8 cellular contexts compared by ENCODE assay signal in the genomic region with DNA sequence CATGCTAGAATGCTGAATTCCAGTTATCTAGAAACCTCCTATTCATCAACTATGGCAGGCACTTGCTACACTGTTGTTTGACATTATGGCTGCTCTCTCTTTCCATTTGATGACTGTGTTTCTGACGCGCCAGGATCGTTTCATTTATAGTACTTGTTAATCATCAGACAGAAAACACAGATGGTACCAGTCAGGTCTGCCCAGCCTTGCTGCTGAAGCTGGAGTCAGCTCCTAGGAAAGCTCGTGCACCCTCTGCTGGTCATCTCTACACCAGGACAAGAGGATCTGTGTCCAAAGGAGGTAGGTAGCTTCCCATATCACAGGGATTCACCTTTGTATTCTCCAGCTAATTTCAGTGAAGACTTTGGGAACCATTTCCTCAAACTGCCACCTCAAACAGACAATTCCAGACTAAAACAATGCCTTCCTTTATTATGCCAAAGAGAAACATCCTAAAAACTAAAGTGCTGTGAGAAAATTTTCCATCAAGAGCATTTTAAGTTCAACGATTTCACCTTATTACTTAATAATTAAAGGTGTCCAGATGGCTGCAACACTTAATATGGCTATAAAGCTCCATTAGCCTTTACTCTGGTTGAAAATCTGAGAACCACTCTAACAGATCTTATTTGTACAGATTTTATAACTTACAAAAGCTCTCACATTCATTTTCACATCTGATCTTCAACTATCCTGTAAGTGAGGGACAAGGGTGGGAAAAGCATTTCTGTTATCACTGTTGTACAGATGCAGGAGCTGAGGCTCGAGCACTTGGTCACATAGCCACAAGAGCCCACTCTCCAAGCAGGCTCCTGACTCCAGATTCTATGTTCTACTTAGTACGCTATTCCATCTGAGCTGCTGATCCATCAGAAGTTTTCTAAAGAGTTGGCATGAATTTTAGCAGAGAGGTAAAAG. TPM values are rescaled to one million over a fixed set of nuclear protein-coding genes. Genes with fewer than 3 reads are reported as not detected.
A peak's percentile ranks its signal among the peaks of the same experiment; 100 is the strongest.
DNase-seq lines count a peak whose midpoint lies in the region; ATAC-seq and TF ChIP-seq lines count a peak whose summit lies in the region.

No MANE protein-coding gene starts in this region.

- peak overlapping the region; percentile 34 for H3K4me3 Mint-ChIP-seq in activated naive CD8-positive, alpha-beta T cell treated with anti-CD3 and anti-CD28 coated beads, Interleukin-2, amount 50 U/mL, for 24 hours

- H3K9me3 ChIP-seq in heart left ventricle: no peaks in the 10 kb centered on the region

- H3K36me3 Mint-ChIP-seq in activated naive CD8-positive, alpha-beta T cell treated with anti-CD3 and anti-CD28 coated beads, Interleukin-2, amount 50 U/mL, for 24 hours (ENCODE audit: low read depth): peaks cover 28% of the 10 kb centered on the region

- H3K4me3 ChIP-seq in heart left ventricle: no peak overlapping the region

- peak overlapping the region in 2 of 12 donors; percentile 11 to 32 for H3K27ac ChIP-seq in heart left ventricle

- TF ChIP-seq CTCF in GM13976 (IDR thresholded peaks at IDR 0.05; ENCODE audit: borderline replicate concordance, control extremely low read depth, extremely low read depth, insufficient read depth, missing control alignments): peak; percentile 74
- TF ChIP-seq CTCF in heart left ventricle (IDR thresholded peaks at IDR 0.05): peak; percentile 71 to 91 (median 82)

- H3K9me3 Mint-ChIP-seq in activated naive CD8-positive, alpha-beta T cell treated with anti-CD3 and anti-CD28 coated beads, Interleukin-2, amount 50 U/mL, for 24 hours: peaks cover 9% of the 10 kb centered on the region

- ATAC-seq in HG02763 (IDR thresholded peaks at IDR 0.05; ENCODE audit: unreplicated experiment): peak; percentile 81
- ATAC-seq in activated naive CD8-positive, alpha-beta T cell treated with anti-CD3 and anti-CD28 coated beads, Interleukin-2, amount 50 U/mL, for 24 hours: peak; percentile 99
- ATAC-seq in heart left ventricle: peak; percentile 92 to 99 (median 98)

- 28 to 33% (median 31%) methylated on average over 7 of the region's 7 CpGs for WGBS in heart left ventricle, 4 donors

- intact Hi-C loops in heart left ventricle (cut with DNase I): loop anchor here in 9 of 10 donors (1.0 to 10.0 kb wide), 9 partner anchors 69 to 489 kb away; a partner anchor contains a TSS

- H3K4me1 Mint-ChIP-seq in activated naive CD8-positive, alpha-beta T cell treated with anti-CD3 and anti-CD28 coated beads, Interleukin-2, amount 50 U/mL, for 24 hours: peaks cover 36% of the 10 kb centered on the region

- TF ChIP-seq POLR2A in heart left ventricle (IDR thresholded peaks at IDR 0.05): no peak

- H3K27me3 Mint-ChIP-seq in activated naive CD8-positive, alpha-beta T cell treated with anti-CD3 and anti-CD28 coated beads, Interleukin-2, amount 50 U/mL, for 24 hours: no peaks in the 10 kb centered on the region

- in situ Hi-C loops in GM13976 (cut with MboI; ENCODE audit: low sequenced_read_pairs, unreplicated experiment): loop anchor here (5.0 to 10.0 kb wide), 2 partner anchors 91 to 259 kb away; no protein-coding TSS in a partner anchor

- peak overlapping the region; percentile 84 for H3K27ac Mint-ChIP-seq in activated naive CD8-positive, alpha-beta T cell treated with anti-CD3 and anti-CD28 coated beads, Interleukin-2, amount 50 U/mL, for 24 hours

- peaks cover 0 to 10% (median 1%) of the 10 kb centered on the region in 12 donors for H3K4me1 ChIP-seq in heart left ventricle

- DNase-seq in GM13976 (ENCODE audit: low spot score) (peak; percentile 66), NCI-H128 (lab: John Stamatoyannopoulos, UW; ENCODE audit: unreplicated experiment) (peak; percentile 25), SW480 (ENCODE audit: low spot score) (peak; percentile 91), heart left ventricle (peak; percentile 81 to 91 (median 85)), pulmonary artery endothelial cell (ENCODE audit: low read depth, low spot score) (peak; percentile 87), OCI-M2 (lab: John Stamatoyannopoulos, UW; ENCODE audit: unreplicated experiment) (no peak)
- DNase-seq in activated naive CD8-positive, alpha-beta T cell treated with anti-CD3 and anti-CD28 coated beads, Interleukin-2, amount 50 U/mL, for 24 hours: peak; percentile 81

- H3K36me3 ChIP-seq in heart left ventricle: no peaks in the 10 kb centered on the region

- H3K27me3 ChIP-seq in heart left ventricle: no peaks in the 10 kb centered on the region

RNA-seq across cellular contexts. Expression of a gene that starts 17.5 kb away (rescaled TPM):
- total RNA-seq in heart left ventricle (10 to 100 TPM in 5 of 9 donors, 1 to 10 TPM in 4; 7.4 to 18.5 (median 11.2) TPM), pulmonary artery endothelial cell (12.7 and 21.2 TPM in 2 replicates)
- 1 to 10 TPM; 4.2 to 5.1 TPM for polyA plus RNA-seq in heart left ventricle

RNA-seq across cellular contexts. Expression of a gene that starts 17.8 kb away (rescaled TPM):
- 10 to 100 TPM in 1 of 9 donors, 1 to 10 TPM in 8; 5.9 to 16.7 (median 8.4) TPM for total RNA-seq in heart left ventricle
- polyA plus RNA-seq in heart left ventricle: 1 to 10 TPM; 2.2 to 3.8 TPM
- total RNA-seq in pulmonary artery endothelial cell: 15.6 and 18.5 TPM in 2 replicates
